32 cellular contexts compared by ENCODE assay signal in genomic region chr4:30632751-30633150, GRCh38.
"Had no signal": no experiment of that assay in that cellular context is flagged by ENCODE, and none has a peak within 500 bp of the region (broad histone marks: within the 10 kb centered on the region; RNA-seq: fewer than 3 reads in every experiment).

No MANE protein-coding gene starts in this region.

- DNase-seq: activated CD4-positive, alpha-beta memory T cell treated with anti-CD3 and anti-CD28 coated beads, Interleukin-2, amount 10 ng/mL, durations not matched to agents 7 days and 5 days; activated CD4-positive, alpha-beta T cell treated with anti-CD3 and anti-CD28 coated beads for 1 hour; activated CD4-positive, alpha-beta T cell treated with anti-CD3 and anti-CD28 coated beads for 4 hours; activated CD4-positive, alpha-beta T cell treated with anti-CD3 and anti-CD28 coated beads, Interleukin-2, amount 10 ng/mL, durations not matched to agents 7 days and 5 days; activated CD4-positive, alpha-beta T cell treated with anti-CD3 and anti-CD28 coated beads, Interleukin-2, amount 50 U/mL, for 4 hours; activated CD8-positive, alpha-beta memory T cell treated with anti-CD3 and anti-CD28 coated beads, Interleukin-2, amount 50 U/mL, for 48 hours; activated gamma-delta T cell; activated naive CD4-positive, alpha-beta T cell; activated naive CD4-positive, alpha-beta T cell treated with anti-CD3 and anti-CD28 coated beads, Interleukin-2, amount 50 U/mL, for 16 hours; activated T-cell treated with anti-CD3 and anti-CD28 coated beads for 4 hours; activated T-cell treated with anti-CD3 and anti-CD28 coated beads, Interleukin-2, amount 50 U/mL, for 24 hours; activated T-cell treated with anti-CD3 and anti-CD28 coated beads, Interleukin-2, amount 50 U/mL, for 72 hours; amniotic stem cell; anterior cingulate cortex; brain microvascular endothelial cell; cortex of kidney; dermis blood vessel endothelial cell; effector CD4-positive, alpha-beta T cell; effector memory CD8-positive, alpha-beta T cell; esophagus squamous epithelium; foreskin melanocyte; head of caudate nucleus; T-helper 1 cell; T-helper 17 cell; T1000 had no signal

- H3K36me3 ChIP-seq: brain microvascular endothelial cell, esophagus squamous epithelium had no signal

- H3K9me3 ChIP-seq: esophagus squamous epithelium had no signal

- H3K27me3 Mint-ChIP-seq: activated CD4-positive, alpha-beta memory T cell treated with anti-CD3 and anti-CD28 coated beads, Interleukin-2, amount 10 ng/mL, durations not matched to agents 7 days and 5 days; activated CD4-positive, alpha-beta T cell treated with anti-CD3 and anti-CD28 coated beads, Interleukin-2, amount 10 ng/mL, durations not matched to agents 7 days and 5 days; activated naive CD8-positive, alpha-beta T cell; activated T-cell treated with anti-CD3 and anti-CD28 coated beads, Interleukin-2, amount 50 U/mL, for 24 hours; central memory CD8-positive, alpha-beta T cell; effector memory CD8-positive, alpha-beta T cell; T-helper 17 cell had no signal

- H3K4me1 Mint-ChIP-seq: activated CD4-positive, alpha-beta memory T cell treated with anti-CD3 and anti-CD28 coated beads, Interleukin-2, amount 10 ng/mL, durations not matched to agents 7 days and 5 days; activated CD4-positive, alpha-beta T cell treated with anti-CD3 and anti-CD28 coated beads, Interleukin-2, amount 10 ng/mL, durations not matched to agents 7 days and 5 days; central memory CD8-positive, alpha-beta T cell; T-helper 17 cell had no signal

- H3K36me3 Mint-ChIP-seq: activated naive CD8-positive, alpha-beta T cell had no signal

- H3K4me3 Mint-ChIP-seq: activated CD4-positive, alpha-beta memory T cell treated with anti-CD3 and anti-CD28 coated beads, Interleukin-2, amount 10 ng/mL, durations not matched to agents 7 days and 5 days; activated CD4-positive, alpha-beta T cell treated with anti-CD3 and anti-CD28 coated beads, Interleukin-2, amount 10 ng/mL, durations not matched to agents 7 days and 5 days; activated naive CD8-positive, alpha-beta T cell; activated T-cell treated with anti-CD3 and anti-CD28 coated beads, Interleukin-2, amount 50 U/mL, for 24 hours; activated T-cell treated with anti-CD3 and anti-CD28 coated beads, Interleukin-2, amount 50 U/mL, for 72 hours; central memory CD8-positive, alpha-beta T cell; effector memory CD8-positive, alpha-beta T cell; T-helper 17 cell; T-helper 2 cell treated with Interferon-gamma antibody and Interleukin-4, amounts not matched to agents 5 μg/mL and 100 μg/mL, for 36 hours had no signal

- FAIRE-seq: astrocyte, bronchial epithelial cell, endothelial cell of umbilical vein had no signal

- H3K27ac Mint-ChIP-seq: activated CD4-positive, alpha-beta memory T cell treated with anti-CD3 and anti-CD28 coated beads, Interleukin-2, amount 10 ng/mL, durations not matched to agents 7 days and 5 days; activated CD4-positive, alpha-beta T cell treated with anti-CD3 and anti-CD28 coated beads, Interleukin-2, amount 10 ng/mL, durations not matched to agents 7 days and 5 days; activated naive CD8-positive, alpha-beta T cell; activated T-cell treated with anti-CD3 and anti-CD28 coated beads, Interleukin-2, amount 50 U/mL, for 24 hours; activated T-cell treated with anti-CD3 and anti-CD28 coated beads, Interleukin-2, amount 50 U/mL, for 72 hours; effector memory CD8-positive, alpha-beta T cell; T-helper 17 cell; T-helper 2 cell treated with Interferon-gamma antibody and Interleukin-4, amounts not matched to agents 5 μg/mL and 100 μg/mL, for 36 hours had no signal

- ATAC-seq: activated T-cell treated with anti-CD3 and anti-CD28 coated beads, Interleukin-2, amount 50 U/mL, for 72 hours; effector memory CD8-positive, alpha-beta T cell; T-helper 17 cell had no signal

- H3K4me1 ChIP-seq: esophagus squamous epithelium had no signal

- H3K27ac ChIP-seq: brain microvascular endothelial cell, epithelial cell of prostate, esophagus squamous epithelium had no signal

- H3K4me3 ChIP-seq: esophagus squamous epithelium had no signal
